In genomic region chr2:36777272-36777671, GRCh38 we compare ENCODE assay signal across 7 cellular contexts.
"Had no signal": no experiment of that assay in that cellular context is flagged by ENCODE, and none has a peak within 500 bp of the region (broad histone marks: within the 10 kb centered on the region; RNA-seq: fewer than 3 reads in every experiment).

No MANE protein-coding gene starts in this region.

- H3K4me3 Mint-ChIP-seq: HFFc6, IgD-negative memory B cell had no signal

- H3K36me3 ChIP-seq: HAP-1 had no signal

- H3K36me3 Mint-ChIP-seq: IgD-negative memory B cell had no signal

- H3K4me3 ChIP-seq: HAP-1 had no signal

- H3K27ac Mint-ChIP-seq: HFFc6, IgD-negative memory B cell had no signal

- H3K9me3 Mint-ChIP-seq: HFFc6, IgD-negative memory B cell had no signal

- H3K27ac ChIP-seq: HL-60 had no signal

- DNase-seq: GOT3, H7, HFFc6 had no signal

- H3K9me3 ChIP-seq: HAP-1 had no signal

- FAIRE-seq: HepG2 had no signal
